Comparison of ENCODE assay signal across 18 cellular contexts in the genomic region with DNA sequence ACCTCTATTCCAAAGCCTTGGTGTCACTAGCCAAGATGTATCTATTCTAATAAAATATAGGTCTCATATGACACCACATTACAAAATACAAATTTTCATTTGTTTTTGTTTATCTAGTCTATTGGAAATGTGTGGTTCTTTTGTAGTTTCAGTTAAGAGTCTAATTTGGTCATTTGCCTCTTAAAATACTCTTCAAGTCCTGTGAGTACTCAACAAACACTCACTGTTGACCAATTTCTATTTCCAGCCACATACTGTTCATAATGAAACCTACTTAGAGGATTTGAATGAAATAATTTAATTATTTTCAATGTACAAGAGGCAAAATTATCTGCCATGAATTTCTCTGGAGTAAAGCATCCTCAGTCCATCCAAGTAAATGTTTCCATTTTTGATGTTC. TPM values are rescaled to one million over a fixed set of nuclear protein-coding genes. Genes with fewer than 3 reads are reported as not detected.
DNase-seq lines count a peak whose midpoint lies in the region; ATAC-seq and TF ChIP-seq lines count a peak whose summit lies in the region.
"Had no signal": no experiment of that assay in that cellular context is flagged by ENCODE, and none has a peak within 500 bp of the region (broad histone marks: within the 10 kb centered on the region; RNA-seq: fewer than 3 reads in every experiment).

No MANE protein-coding gene starts in this region.

- no peak overlapping the region for H3K4ac ChIP-seq in trophoblast cell (ENCODE audit: low read depth, low read length)

- H3K18ac ChIP-seq in trophoblast cell (ENCODE audit: low read length), result no peak overlapping the region

- no peak overlapping the region for H2BK5ac ChIP-seq in trophoblast cell (ENCODE audit: low read depth, low read length, poor library complexity)

- H3K4me2 ChIP-seq in trophoblast cell (ENCODE audit: low read length), result no peak overlapping the region
- H3K4me2 ChIP-seq: GM23338 had no signal

- H3K36me3 ChIP-seq in heart right ventricle (no peaks in the 10 kb centered on the region), trophoblast cell (ENCODE audit: control insufficient read depth in 1 of 2, insufficient read depth in 2 of 2, low read length in 2 of 2) (peaks cover 0 to 1% of the 10 kb centered on the region in 2 experiments), gastroesophageal sphincter (no peaks in the 10 kb centered on the region), BE2C (no peaks in the 10 kb centered on the region), tibial nerve (no peaks in the 10 kb centered on the region)

- TF ChIP-seq EP300 in gastroesophageal sphincter (IDR thresholded peaks at IDR 0.05) (no peak), tibial nerve (IDR thresholded peaks at IDR 0.05) (no peak)

- peaks cover 15% of the 10 kb centered on the region for H3K79me1 ChIP-seq in trophoblast cell (ENCODE audit: low read length)

- no peak overlapping the region for H3K4me3 ChIP-seq in GM12865 (ENCODE audit: low read depth, low read length)
- H3K4me3 ChIP-seq in heart right ventricle, result no peak overlapping the region
- no peak overlapping the region for H3K4me3 ChIP-seq in trophoblast cell (ENCODE audit: low read depth, low read length)
- H3K4me3 ChIP-seq in gastroesophageal sphincter, result no peak overlapping the region
- H3K4me3 ChIP-seq in BE2C (ENCODE audit: low read depth, low read length), result no peak overlapping the region
- H3K4me3 ChIP-seq in tibial nerve, result no peak overlapping the region
- H3K4me3 ChIP-seq: GM23338, K562 had no signal

- H2BK12ac ChIP-seq in trophoblast cell (ENCODE audit: low read length), result no peak overlapping the region

- H3K27ac ChIP-seq in heart right ventricle (peak overlapping the region; percentile 2 to 80 (median 52)), trophoblast cell (ENCODE audit: low read depth, low read length) (peak overlapping the region; percentile 82), gastroesophageal sphincter (no peak overlapping the region), tibial nerve (no peak overlapping the region)
- H3K27ac ChIP-seq: HL-60, RWPE1 had no signal

- no peak overlapping the region for H4K8ac ChIP-seq in trophoblast cell (ENCODE audit: low read depth, low read length)

- H2BK120ac ChIP-seq in trophoblast cell (ENCODE audit: insufficient read depth, low read length, poor library complexity), result no peak overlapping the region

- H3K9ac ChIP-seq in trophoblast cell (ENCODE audit: low read length), result no peak overlapping the region

- no peak for TF ChIP-seq CTCF in GM12865 (IDR thresholded peaks at IDR 0.05; ENCODE audit: insufficient read depth, low read depth, low read length, missing control alignments)
- TF ChIP-seq CTCF in heart right ventricle (IDR thresholded peaks at IDR 0.05), result no peak
- TF ChIP-seq CTCF in gastroesophageal sphincter (IDR thresholded peaks at IDR 0.05), result no peak
- TF ChIP-seq CTCF in BE2C (IDR thresholded peaks at IDR 0.05; ENCODE audit: low read depth, low read length), result no peak
- TF ChIP-seq CTCF in tibial nerve (IDR thresholded peaks at IDR 0.05), result no peak

- no peak overlapping the region for H3K23ac ChIP-seq in trophoblast cell (ENCODE audit: low read length)

- H3K27me3 ChIP-seq in heart right ventricle, result no peaks in the 10 kb centered on the region
- no peaks in the 10 kb centered on the region for H3K27me3 ChIP-seq in trophoblast cell (ENCODE audit: insufficient read depth, low read length)
- no peaks in the 10 kb centered on the region for H3K27me3 ChIP-seq in gastroesophageal sphincter
- no peaks in the 10 kb centered on the region for H3K27me3 ChIP-seq in BE2C
- H3K27me3 ChIP-seq in tibial nerve, result no peaks in the 10 kb centered on the region

- intact Hi-C loops in heart right ventricle (cut with DNase I), result no loop called here

- no peaks in the 10 kb centered on the region for H3K79me2 ChIP-seq in trophoblast cell (ENCODE audit: control insufficient read depth, insufficient read depth, low read length, poor library complexity)

- no peaks in the 10 kb centered on the region for H3K9me3 ChIP-seq in heart right ventricle
- H3K9me3 ChIP-seq in trophoblast cell (ENCODE audit: insufficient read depth, low read depth, low read length), result no peaks in the 10 kb centered on the region
- no peaks in the 10 kb centered on the region for H3K9me3 ChIP-seq in gastroesophageal sphincter
- H3K9me3 ChIP-seq in BE2C, result no peaks in the 10 kb centered on the region
- H3K9me3 ChIP-seq in tibial nerve, result no peaks in the 10 kb centered on the region

- TF ChIP-seq POLR2A in gastroesophageal sphincter (IDR thresholded peaks at IDR 0.05) (no peak), tibial nerve (IDR thresholded peaks at IDR 0.05) (no peak)

- no peak overlapping the region for H4K91ac ChIP-seq in trophoblast cell (ENCODE audit: low read depth, low read length)

- H4K12ac ChIP-seq in trophoblast cell (ENCODE audit: low read depth, low read length), result no peak overlapping the region

- H3K14ac ChIP-seq in trophoblast cell (ENCODE audit: low read length), result no peak overlapping the region

- H2AK5ac ChIP-seq in trophoblast cell (ENCODE audit: low read length), result no peak overlapping the region

- ATAC-seq in GM19351 (IDR thresholded peaks at IDR 0.05; ENCODE audit: unreplicated experiment) (peak; percentile 62), heart right ventricle (peak in 2 of 8 donors; percentile 43 to 46), gastroesophageal sphincter (no peak)
- ATAC-seq: GM23338, K562 had no signal

- H2AFZ ChIP-seq in trophoblast cell (ENCODE audit: insufficient read depth, low read length, poor library complexity), result no peak overlapping the region
- H2AFZ ChIP-seq: GM23338 had no signal

- peaks cover 0 to 36% (median 10%) of the 10 kb centered on the region in 9 donors for H3K4me1 ChIP-seq in heart right ventricle
- H3K4me1 ChIP-seq in trophoblast cell (ENCODE audit: control insufficient read depth in 1 of 2, insufficient read depth in 2 of 2, low read length in 2 of 2), result peaks cover 2 to 9% of the 10 kb centered on the region in 2 experiments
- no peaks in the 10 kb centered on the region for H3K4me1 ChIP-seq in gastroesophageal sphincter
- no peaks in the 10 kb centered on the region for H3K4me1 ChIP-seq in BE2C
- peaks cover 0 to 3% (median 0%) of the 10 kb centered on the region in 4 donors for H3K4me1 ChIP-seq in tibial nerve

- peak; percentile 24 for DNase-seq in GM12865 (ENCODE audit: low read depth)
- DNase-seq in heart right ventricle, result no peak
- no peak for DNase-seq in trophoblast cell
- DNase-seq in NCI-H774 (lab: John Stamatoyannopoulos, UW), result no peak
- no peak for DNase-seq in BE2C
- DNase-seq in tibial nerve (ENCODE audit: low spot score in 2 of 2), result no peak
- DNase-seq: DMS79 treated with DMSO at 0.1 percent for 48 hours, NCI-H1092, NCI-H1694, NCI-H2107, NCI-H226, NCI-H526 treated with DMSO at 0.1 percent for 48 hours had no signal

RNA-seq across cellular contexts. Expression of a gene that starts 40.6 kb away (rescaled TPM):
- total RNA-seq in heart right ventricle, result 10 to 100 TPM; 39.5 to 83.6 (median 58.5) TPM
- polyA plus RNA-seq in heart right ventricle, result 10 to 100 TPM; 54.2 to 62.4 TPM
- 49.7 and 52.2 TPM in 2 replicates for polyA plus RNA-seq in trophoblast cell (2013)
- total RNA-seq in gastroesophageal sphincter, result 10 to 100 TPM in 3 of 4 donors, 1 to 10 TPM in 1; 8.9 to 24.6 (median 16.4) TPM
- 0.15 TPM for polyA plus RNA-seq in BE2C (2012; ENCODE audit: insufficient read depth, insufficient read length, low read depth)
- 100 to 1,000 TPM in 1 of 4 donors, 10 to 100 TPM in 3; 22.0 to 123 (median 75.0) TPM for total RNA-seq in tibial nerve
- polyA plus RNA-seq: K562 had no signal

Comparison
In these comparisons a context has a peak if more than half of its experiments do, and no peak if none do; other contexts are left out.
1. H3K27ac ChIP-seq: peak in heart right ventricle (10 of 10) and trophoblast cell (single experiment); none in gastroesophageal sphincter (0 of 4) and tibial nerve (0 of 4).